In the genomic region with DNA sequence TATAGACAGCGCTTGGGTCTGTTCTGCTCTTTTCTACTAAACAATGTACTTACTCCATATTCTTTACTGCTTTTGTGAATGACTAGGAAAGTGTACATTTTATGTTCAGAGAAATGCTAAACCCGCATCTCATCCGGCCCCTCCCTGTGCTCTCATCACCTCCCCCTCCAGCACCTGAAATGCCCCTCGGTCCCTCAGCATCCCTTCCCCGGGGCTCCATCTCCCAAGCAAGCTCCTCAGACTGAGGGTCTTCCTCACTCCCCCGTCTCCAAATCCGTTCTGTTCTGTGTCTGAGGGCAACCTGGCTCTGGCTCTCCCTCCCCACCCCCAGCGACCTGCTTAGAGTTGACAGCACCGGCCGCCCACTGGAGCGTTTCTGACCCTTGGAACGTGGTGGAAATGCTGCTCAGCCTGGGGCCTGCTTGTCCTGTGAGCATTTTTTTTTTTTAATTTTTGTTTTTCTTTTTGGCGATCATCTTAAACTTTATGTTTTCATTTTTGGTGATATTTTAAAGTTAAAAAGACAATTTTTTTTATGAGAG, we compare ENCODE assay signal across 1 cellular context.
TF ChIP-seq lines count a peak whose summit lies in the region.

No MANE protein-coding gene starts in this region.

TF ChIP-seq in endothelial cell of umbilical vein, 7 proteins besides CTCF, POLR2A, EP300 and RAD21:
- TF ChIP-seq POLR2AphosphoS5 (IDR thresholded peaks at IDR 0.05; ENCODE audit: insufficient read depth, low read depth, low read length) (no peak), FOS (IDR thresholded peaks at IDR 0.05; ENCODE audit: borderline replicate concordance, insufficient read depth, low read length) (no peak), EZH2 (IDR thresholded peaks at IDR 0.05; ENCODE audit: borderline replicate concordance, low read depth, low read length, severe bottlenecking) (no peak), MYC (IDR thresholded peaks at IDR 0.05; ENCODE audit: low read depth, low read length) (no peak), JUN (IDR thresholded peaks at IDR 0.05; ENCODE audit: borderline replicate concordance, insufficient read depth, insufficient read length, low read depth) (no peak), GATA2 (IDR thresholded peaks at IDR 0.05; ENCODE audit: insufficient read depth, insufficient read length, low read depth, low read length) (no peak)
- TF ChIP-seq, protein P1, sequence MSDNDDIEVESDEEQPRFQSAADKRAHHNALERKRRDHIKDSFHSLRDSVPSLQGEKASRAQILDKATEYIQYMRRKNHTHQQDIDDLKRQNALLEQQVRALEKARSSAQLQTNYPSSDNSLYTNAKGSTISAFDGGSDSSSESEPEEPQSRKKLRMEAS (IDR thresholded peaks at IDR 0.05; ENCODE audit: insufficient read depth, insufficient read length), result no peak
TF ChIP-seq in endothelial cell of umbilical vein: peak in this region for 0.
